In genomic region chr6:32294566-32294965, GRCh38 we compare ENCODE assay signal across 6 cellular contexts.
"Had no signal": no experiment of that assay in that cellular context is flagged by ENCODE, and none has a peak within 500 bp of the region (broad histone marks: within the 10 kb centered on the region; RNA-seq: fewer than 3 reads in every experiment).

No MANE protein-coding gene starts in this region.

- H3K9ac ChIP-seq: KMS-11 had no signal

- H3K27ac ChIP-seq: HL-60, KMS-11 had no signal

- DNase-seq: Karpas-422, KBM-7, KG1 had no signal

- FAIRE-seq: HTR-8/SVneo had no signal

- H3K4me2 ChIP-seq: KMS-11 had no signal
